2 cellular contexts compared by ENCODE assay signal in genomic region chr16:53434436-53435065, GRCh38.
A peak's percentile ranks its signal among the peaks of the same experiment; 100 is the strongest.
TF ChIP-seq lines count a peak whose summit lies in the region.

Gene RBL2 (plus strand): TSS chr16:53434471. CDS start chr16:53434557, 86 bp downstream.

TF ChIP-seq in GM12891, 5 proteins besides CTCF, POLR2A, EP300 and RAD21 (continued from another document):
- no peak for TF ChIP-seq POU2F2 (IDR thresholded peaks at IDR 0.05; ENCODE audit: low read depth, low read length)
- 0 out of 2 replicates have a peak, but pooled peaks have one; percentile 46 for TF ChIP-seq POLR2AphosphoS5 (IDR thresholded peaks at IDR 0.05; ENCODE audit: low read depth, low read length)

TF ChIP-seq in K562, 482 proteins besides CTCF, POLR2A, EP300 and RAD21 (continued from another document and continues in another):
- TF ChIP-seq ZNF512 (tag; IDR thresholded peaks at IDR 0.05): no peak
- TF ChIP-seq SP1 (CRISPR knock-in tag; IDR thresholded peaks at IDR 0.05): 0 out of 2 replicates have a peak, but pooled peaks have one; percentile 34
- TF ChIP-seq RREB1 (CRISPR knock-in tag; IDR thresholded peaks at IDR 0.05): no peak
- TF ChIP-seq SMARCA5 (IDR thresholded peaks at IDR 0.05): no peak
- TF ChIP-seq CTCFL (IDR thresholded peaks at IDR 0.05; ENCODE audit: borderline replicate concordance, insufficient read depth, low read depth, low read length, poor library complexity, severe bottlenecking): no peak
- no peak for TF ChIP-seq GATAD2A (IDR thresholded peaks at IDR 0.05)
- TF ChIP-seq ZBTB49 (CRISPR knock-in tag; IDR thresholded peaks at IDR 0.05; ENCODE audit: borderline replicate concordance): peak; percentile 58; the same call in 1 of the 2 replicates
- TF ChIP-seq ETS1 (conservative IDR thresholded peaks at IDR 0.05; ENCODE audit: control insufficient read depth, low read depth, low read length): peak; percentile 91
- TF ChIP-seq HES1 (IDR thresholded peaks at IDR 0.05; ENCODE audit: low read depth): no peak
- TF ChIP-seq SPI1 (IDR thresholded peaks at IDR 0.05; ENCODE audit: borderline replicate concordance, low read depth, low read length): peak; percentile 78
- TF ChIP-seq CBX1 (IDR thresholded peaks at IDR 0.05; ENCODE audit: low read depth): peak; percentile 25; the same call in 1 of the 2 replicates
- peak; percentile 66 for TF ChIP-seq SUPT5H (IDR thresholded peaks at IDR 0.05)
- TF ChIP-seq ZNF75A (CRISPR knock-in tag; IDR thresholded peaks at IDR 0.05): no peak
- TF ChIP-seq ZNF263 (CRISPR knock-in tag; IDR thresholded peaks at IDR 0.05; ENCODE audit: borderline replicate concordance): no peak; the same call in 1 of the 2 replicates
- TF ChIP-seq NCOA6 (IDR thresholded peaks at IDR 0.05): peak; percentile 80; the same call in 1 of the 2 replicates
- peak; percentile 32 for TF ChIP-seq CCNT2 (IDR thresholded peaks at IDR 0.05; ENCODE audit: borderline replicate concordance, extremely low read depth, insufficient read length, low read depth, low read length)
- TF ChIP-seq ATF1 (CRISPR knock-in tag; IDR thresholded peaks at IDR 0.05): no peak
- TF ChIP-seq ATF1 (tag; IDR thresholded peaks at IDR 0.05): peak; percentile 51
- TF ChIP-seq ZBED1 (IDR thresholded peaks at IDR 0.05): no peak
- TF ChIP-seq ELK1 (CRISPR knock-in tag; IDR thresholded peaks at IDR 0.05): no peak
- no peak for TF ChIP-seq ZNF668 (CRISPR knock-in tag; IDR thresholded peaks at IDR 0.05)
- peak; percentile 54; the same call in 1 of the 2 replicates for TF ChIP-seq SIN3B (IDR thresholded peaks at IDR 0.05; ENCODE audit: low read depth)
- TF ChIP-seq OTX1 (CRISPR knock-in tag; IDR thresholded peaks at IDR 0.05): no peak
- 0 out of 2 replicates have a peak, but pooled peaks have one; percentile 68 for TF ChIP-seq ZBTB17 (CRISPR knock-in tag; IDR thresholded peaks at IDR 0.05)
- no peak for TF ChIP-seq ZFP30 (CRISPR knock-in tag; IDR thresholded peaks at IDR 0.05; ENCODE audit: borderline replicate concordance)
- TF ChIP-seq ZBTB9 (CRISPR knock-in tag; IDR thresholded peaks at IDR 0.05): 0 out of 2 replicates have a peak, but pooled peaks have one; percentile 12
- no peak for TF ChIP-seq CEBPB (tag; IDR thresholded peaks at IDR 0.05)
- TF ChIP-seq MTA3 (IDR thresholded peaks at IDR 0.05; ENCODE audit: borderline replicate concordance): peak; percentile 40; the same call in 1 of the 2 replicates
- peak; percentile 63; the same call in 1 of the 2 replicates for TF ChIP-seq MAX (CRISPR knock-in tag; IDR thresholded peaks at IDR 0.05)
- TF ChIP-seq NR2C2 (CRISPR knock-in tag; IDR thresholded peaks at IDR 0.05): no peak; the same call in 1 of the 2 replicates
- TF ChIP-seq NR2C2 (tag; IDR thresholded peaks at IDR 0.05): peak; percentile 58; the same call in 1 of the 2 replicates
- TF ChIP-seq TAL1 (IDR thresholded peaks at IDR 0.05): no peak
- TF ChIP-seq MBD1 (CRISPR knock-in tag; IDR thresholded peaks at IDR 0.05): no peak
